ENCODE assay signal across 8 cellular contexts in genomic region chr2:161250864-161251436, GRCh38. TPM values are rescaled to one million over a fixed set of nuclear protein-coding genes. Genes with fewer than 3 reads are reported as not detected.
A peak's percentile ranks its signal among the peaks of the same experiment; 100 is the strongest.
DNase-seq lines count a peak whose midpoint lies in the region; ATAC-seq and TF ChIP-seq lines count a peak whose summit lies in the region.

No MANE protein-coding gene starts in this region.

- H3K9ac ChIP-seq in mammary epithelial cell (ENCODE audit: insufficient read depth, low read length) = no peak overlapping the region

- intact Hi-C loops in Calu3 (cut with micrococcal nuclease; ENCODE audit: unreplicated experiment) (loop anchor here (1.0 kb wide), 1 partner anchor 22 kb away; no protein-coding TSS in a partner anchor), mammary epithelial cell (cut with micrococcal nuclease) (loop anchor here (1.0 to 2.0 kb wide), 3 partner anchors 22 to 696 kb away; no protein-coding TSS in a partner anchor)

- TF ChIP-seq CTCF in Calu3 (IDR thresholded peaks at IDR 0.05; ENCODE audit: unreplicated experiment) = peak; percentile 31
- TF ChIP-seq CTCF in mammary epithelial cell (conservative IDR thresholded peaks at IDR 0.05 in 1 of 2, IDR thresholded peaks at IDR 0.05 in 1 of 2; ENCODE audit: extremely low read depth in 1 of 2, insufficient read depth in 1 of 2, low read depth in 1 of 2, low read length in 2 of 2) = peak; percentile 75 to 77

- H3K4me2 ChIP-seq in mammary epithelial cell (ENCODE audit: insufficient read depth, low read depth, low read length) = peak overlapping the region; percentile 3

- WGBS in mammary epithelial cell (ENCODE audit: low coverage, missing lambda C conversion rate) = 7% methylated on average over 2 of the region's 2 CpGs

- peak; percentile 72 for ATAC-seq in GM18907 (IDR thresholded peaks at IDR 0.05; ENCODE audit: unreplicated experiment)
- peak; percentile 59 for ATAC-seq in HG03439 (IDR thresholded peaks at IDR 0.05; ENCODE audit: unreplicated experiment)

- no peak overlapping the region for H3K4me3 Mint-ChIP-seq in Calu3 (ENCODE audit: low read depth, unreplicated experiment)

- in situ Hi-C loops in mammary epithelial cell (cut with MboI; ENCODE audit: low sequenced_read_pairs in 2 of 2) = loop anchor here in 1 of 2 donors (25.0 kb wide), 2 partner anchors 311 to 686 kb away; no protein-coding TSS in a partner anchor

- H4K20me1 ChIP-seq in mammary epithelial cell (ENCODE audit: insufficient read depth, low read length) = no peaks in the 10 kb centered on the region

- H3K9me3 ChIP-seq in mammary epithelial cell (replicated peaks; ENCODE audit: insufficient read depth, low read length) = no peaks in the 10 kb centered on the region

- no peaks in the 10 kb centered on the region for H3K27me3 ChIP-seq in mammary epithelial cell (ENCODE audit: insufficient read depth, low read length)

- H3K27me3 Mint-ChIP-seq in Calu3 (ENCODE audit: unreplicated experiment) = peaks cover 10% of the 10 kb centered on the region

- dilution Hi-C loops in mammary epithelial cell (cut with HindIII; ENCODE audit: low sequenced_read_pairs) = no loop called here

- H3K36me3 ChIP-seq in mammary epithelial cell (ENCODE audit: insufficient read depth, low read length) = no peaks in the 10 kb centered on the region

- DNase-seq in Calu3 (peak; percentile 58), NCI-H524 treated with DMSO at 0.1 percent for 48 hours (lab: John Stamatoyannopoulos, UW) (peak; percentile 11), mammary epithelial cell (peak; percentile 71), myocyte (ENCODE audit: low read depth) (peak; percentile 45), activated gamma-delta T cell treated with Interleukin-2 at 50 U/mL for 16 hours (no peak), GM19240 (ENCODE audit: insufficient read length, low spot score) (no peak)

- H3K79me2 ChIP-seq in mammary epithelial cell (ENCODE audit: insufficient read depth, low read length) = peaks cover 11% of the 10 kb centered on the region

- H3K4me1 ChIP-seq in mammary epithelial cell (ENCODE audit: insufficient read depth, low read length) = no peaks in the 10 kb centered on the region

- no peaks in the 10 kb centered on the region for H3K9me3 Mint-ChIP-seq in Calu3 (ENCODE audit: low read depth, unreplicated experiment)

- no peak overlapping the region for H3K4me3 ChIP-seq in mammary epithelial cell (replicated peaks in 1 of 3; ENCODE audit: insufficient read depth in 1 of 3, low read depth in 2 of 3, low read length in 3 of 3)

- H3K27ac ChIP-seq in mammary epithelial cell (ENCODE audit: insufficient read depth, low read depth, low read length) = no peak overlapping the region

- BruUV-seq in Calu3 (replicated peaks; lab: Mats Ljungman, UMichigan) (no TSS peak), mammary epithelial cell (replicated peaks; lab: Mats Ljungman, UMichigan) (no TSS peak)

- CTCF ChIA-PET in Calu3 (lab: Charles Lee) = no interaction called here
- CTCF ChIA-PET in mammary epithelial cell (lab: Charles Lee; ENCODE audit: low non-redundant PET) = interaction anchor here (0.5 kb wide), 1 partner anchor 12 kb away, joined by 4 read pairs; no protein-coding TSS in a partner anchor

- H3K36me3 Mint-ChIP-seq in Calu3 (ENCODE audit: insufficient read depth, unreplicated experiment) = no peaks in the 10 kb centered on the region

- H3K4me1 Mint-ChIP-seq in Calu3 (ENCODE audit: low read depth, unreplicated experiment) = no peaks in the 10 kb centered on the region

- no peak overlapping the region for H3K27ac Mint-ChIP-seq in Calu3 (ENCODE audit: unreplicated experiment)

- H2AFZ ChIP-seq in mammary epithelial cell (ENCODE audit: low read depth, low read length) = no peak overlapping the region

RNA-seq across cellular contexts. Expression of gene PSMD14, which starts 57.3 kb away (rescaled TPM):
- total RNA-seq in Calu3 (2022) (91.4 and 97.4 TPM in 2 replicates), mammary epithelial cell (100 to 1,000 TPM in 1 of 2 donors, 10 to 100 TPM in 1; 85.0 to 101 TPM), myocyte (107 and 108 TPM in 2 replicates)
- 88.4 TPM for polyA plus RNA-seq in mammary epithelial cell
- 54.6 TPM for polyA minus RNA-seq in mammary epithelial cell
- polyA plus RNA-seq in myocyte (2012) = 45.9 TPM

Comparison
In these comparisons a context has a peak if more than half of its experiments do, and no peak if none do; other contexts are left out.
1. DNase-seq: peak in Calu3 (single experiment), NCI-H524 treated with DMSO at 0.1 percent for 48 hours (single experiment), mammary epithelial cell (single experiment) and myocyte (single experiment); none in activated gamma-delta T cell treated with Interleukin-2 at 50 U/mL for 16 hours (single experiment) and GM19240 (single experiment).